In the genomic region with DNA sequence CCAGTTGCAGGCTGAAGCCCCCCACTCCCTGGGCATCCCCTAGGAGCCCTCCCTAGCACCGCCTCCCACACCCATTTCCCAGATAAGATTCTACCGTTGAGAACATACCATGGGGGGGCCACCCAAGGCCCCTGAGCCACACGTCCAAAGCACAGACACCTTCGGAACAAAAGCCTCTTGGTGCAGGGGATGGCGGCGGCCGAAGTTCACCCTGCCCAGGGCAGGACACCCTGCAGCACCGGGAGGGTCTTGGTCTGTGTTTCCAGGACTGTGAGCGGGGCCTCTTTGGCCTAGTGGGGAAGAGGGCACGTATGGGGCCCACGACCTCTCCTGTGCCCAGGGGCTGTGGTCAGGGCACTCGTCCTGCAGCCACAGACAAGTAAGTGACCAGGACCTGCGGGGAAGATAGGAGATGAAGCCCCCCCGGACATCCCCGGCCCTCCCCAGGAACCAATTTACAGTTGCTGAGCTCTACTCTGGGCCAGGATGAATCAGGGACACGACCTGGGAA, we compare ENCODE assay signal across 12 cellular contexts.
DNase-seq lines count a peak whose midpoint lies in the region; ATAC-seq and TF ChIP-seq lines count a peak whose summit lies in the region.
"Had no signal": no experiment of that assay in that cellular context is flagged by ENCODE, and none has a peak within 500 bp of the region (broad histone marks: within the 10 kb centered on the region; RNA-seq: fewer than 3 reads in every experiment).

No MANE protein-coding gene starts in this region.

- H3K4me1 ChIP-seq in esophagus muscularis mucosa (peaks cover 0 to 8% (median 3%) of the 10 kb centered on the region in 4 donors), suprapubic skin (peaks cover 4% of the 10 kb centered on the region)

- H3K27ac ChIP-seq in esophagus muscularis mucosa (replicated peaks in 1 of 4) = no peak overlapping the region
- no peak overlapping the region for H3K27ac ChIP-seq in suprapubic skin

- DNase-seq in activated CD8-positive, alpha-beta T cell treated with anti-CD3 and anti-CD28 coated beads, Interleukin-2, amount 10 ng/mL, durations not matched to agents 7 days and 5 days = peak; percentile 9
- DNase-seq in activated CD8-positive, alpha-beta T cell treated with anti-CD3 and anti-CD28 coated beads for 36 hours = no peak
- DNase-seq in GM10266 (ENCODE audit: extremely low spot score) = peak; percentile 8
- peak; percentile 74 for DNase-seq in esophagus muscularis mucosa (ENCODE audit: extremely low spot score)
- peak; percentile 37 to 65 for DNase-seq in suprapubic skin (ENCODE audit: low spot score in 2 of 2)
- DNase-seq in activated naive CD4-positive, alpha-beta T cell (lab: John Stamatoyannopoulos, UW) = no peak
- no peak for DNase-seq in NCI-H748 treated with DMSO at 0.1 percent for 48 hours (lab: John Stamatoyannopoulos, UW)
- DNase-seq: GDM1, HFFc6, KBM-7, PC-3 had no signal

- no peak overlapping the region for H3K4me3 Mint-ChIP-seq in activated CD8-positive, alpha-beta T cell treated with anti-CD3 and anti-CD28 coated beads, Interleukin-2, amount 10 ng/mL, durations not matched to agents 7 days and 5 days
- no peak overlapping the region for H3K4me3 Mint-ChIP-seq in activated CD8-positive, alpha-beta T cell treated with anti-CD3 and anti-CD28 coated beads for 36 hours
- H3K4me3 Mint-ChIP-seq: HFFc6 had no signal

- H3K27me3 Mint-ChIP-seq in activated CD8-positive, alpha-beta T cell treated with anti-CD3 and anti-CD28 coated beads, Interleukin-2, amount 10 ng/mL, durations not matched to agents 7 days and 5 days (ENCODE audit: low read depth) = no peaks in the 10 kb centered on the region
- no peaks in the 10 kb centered on the region for H3K27me3 Mint-ChIP-seq in activated CD8-positive, alpha-beta T cell treated with anti-CD3 and anti-CD28 coated beads for 36 hours

- H3K9me3 ChIP-seq in esophagus muscularis mucosa = no peaks in the 10 kb centered on the region
- H3K9me3 ChIP-seq in suprapubic skin = no peaks in the 10 kb centered on the region

- H3K9me3 Mint-ChIP-seq in activated CD8-positive, alpha-beta T cell treated with anti-CD3 and anti-CD28 coated beads, Interleukin-2, amount 10 ng/mL, durations not matched to agents 7 days and 5 days (ENCODE audit: insufficient read depth) = no peaks in the 10 kb centered on the region
- H3K9me3 Mint-ChIP-seq in activated CD8-positive, alpha-beta T cell treated with anti-CD3 and anti-CD28 coated beads for 36 hours = no peaks in the 10 kb centered on the region

- H3K27ac Mint-ChIP-seq in activated CD8-positive, alpha-beta T cell treated with anti-CD3 and anti-CD28 coated beads, Interleukin-2, amount 10 ng/mL, durations not matched to agents 7 days and 5 days = no peak overlapping the region
- H3K27ac Mint-ChIP-seq in activated CD8-positive, alpha-beta T cell treated with anti-CD3 and anti-CD28 coated beads for 36 hours = no peak overlapping the region
- H3K27ac Mint-ChIP-seq: HFFc6 had no signal

- H3K36me3 ChIP-seq in esophagus muscularis mucosa = no peaks in the 10 kb centered on the region
- H3K36me3 ChIP-seq in suprapubic skin = no peaks in the 10 kb centered on the region

- WGBS in esophagus muscularis mucosa = 77% methylated on average over 16 of the region's 16 CpGs
- 87% methylated on average over 12 of the region's 16 CpGs for WGBS in suprapubic skin

- H3K4me1 Mint-ChIP-seq in activated CD8-positive, alpha-beta T cell treated with anti-CD3 and anti-CD28 coated beads, Interleukin-2, amount 10 ng/mL, durations not matched to agents 7 days and 5 days (ENCODE audit: low read depth) = no peaks in the 10 kb centered on the region
- H3K4me1 Mint-ChIP-seq in activated CD8-positive, alpha-beta T cell treated with anti-CD3 and anti-CD28 coated beads for 36 hours (ENCODE audit: low read depth) = no peaks in the 10 kb centered on the region

- TF ChIP-seq CTCF in activated CD8-positive, alpha-beta T cell treated with anti-CD3 and anti-CD28 coated beads for 36 hours (IDR thresholded peaks at IDR 0.05) = no peak
- TF ChIP-seq CTCF in GM10266 (IDR thresholded peaks at IDR 0.05; ENCODE audit: control insufficient read depth, insufficient read depth, low read depth, missing control alignments) (no peak), esophagus muscularis mucosa (IDR thresholded peaks at IDR 0.05) (no peak), suprapubic skin (IDR thresholded peaks at IDR 0.05) (no peak)

- TF ChIP-seq EP300 in esophagus muscularis mucosa (IDR thresholded peaks at IDR 0.05) (no peak), suprapubic skin (IDR thresholded peaks at IDR 0.05) (no peak)

- POLR2A ChIA-PET in activated CD8-positive, alpha-beta T cell treated with anti-CD3 and anti-CD28 coated beads, Interleukin-2, amount 10 ng/mL, durations not matched to agents 7 days and 5 days (lab: Charles Lee) = no interaction called here
- POLR2A ChIA-PET in activated CD8-positive, alpha-beta T cell treated with anti-CD3 and anti-CD28 coated beads for 36 hours (lab: Charles Lee) = no interaction called here

- CTCF ChIA-PET in activated CD8-positive, alpha-beta T cell treated with anti-CD3 and anti-CD28 coated beads, Interleukin-2, amount 10 ng/mL, durations not matched to agents 7 days and 5 days (lab: Charles Lee) = no interaction called here
- CTCF ChIA-PET in activated CD8-positive, alpha-beta T cell treated with anti-CD3 and anti-CD28 coated beads for 36 hours (lab: Charles Lee) = no interaction called here

- ATAC-seq in activated CD8-positive, alpha-beta T cell treated with anti-CD3 and anti-CD28 coated beads, Interleukin-2, amount 10 ng/mL, durations not matched to agents 7 days and 5 days = no peak
- no peak for ATAC-seq in activated CD8-positive, alpha-beta T cell treated with anti-CD3 and anti-CD28 coated beads for 36 hours
- no peak for ATAC-seq in GM19324 (IDR thresholded peaks at IDR 0.05; ENCODE audit: low FRiP score, unreplicated experiment)
- ATAC-seq: PC-3 had no signal

- no peaks in the 10 kb centered on the region for H3K36me3 Mint-ChIP-seq in activated CD8-positive, alpha-beta T cell treated with anti-CD3 and anti-CD28 coated beads, Interleukin-2, amount 10 ng/mL, durations not matched to agents 7 days and 5 days (ENCODE audit: low read depth)
- no peaks in the 10 kb centered on the region for H3K36me3 Mint-ChIP-seq in activated CD8-positive, alpha-beta T cell treated with anti-CD3 and anti-CD28 coated beads for 36 hours (ENCODE audit: low read depth)

- H3K27me3 ChIP-seq in esophagus muscularis mucosa (peaks cover 0 to 57% (median 0%) of the 10 kb centered on the region in 4 donors), suprapubic skin (peaks cover 62% of the 10 kb centered on the region)

- H3K4me3 ChIP-seq in esophagus muscularis mucosa (no peak overlapping the region), suprapubic skin (no peak overlapping the region)

- TF ChIP-seq POLR2A in esophagus muscularis mucosa (IDR thresholded peaks at IDR 0.05; ENCODE audit: low read depth) = no peak
- TF ChIP-seq POLR2A in suprapubic skin (IDR thresholded peaks at IDR 0.05) = no peak

- intact Hi-C loops in activated CD8-positive, alpha-beta T cell treated with anti-CD3 and anti-CD28 coated beads for 36 hours (cut with micrococcal nuclease) = no loop called here
- intact Hi-C loops in esophagus muscularis mucosa (cut with DNase I) = no loop called here

Comparison
In these comparisons a context has a peak if more than half of its experiments do, and no peak if none do; other contexts are left out.
1. DNase-seq: peak in activated CD8-positive, alpha-beta T cell treated with anti-CD3 and anti-CD28 coated beads, Interleukin-2, amount 10 ng/mL, durations not matched to agents 7 days and 5 days (single experiment), GM10266 (single experiment), esophagus muscularis mucosa (single experiment) and suprapubic skin (2 of 2); none in activated CD8-positive, alpha-beta T cell treated with anti-CD3 and anti-CD28 coated beads for 36 hours (single experiment), activated naive CD4-positive, alpha-beta T cell (0 of 4) and NCI-H748 treated with DMSO at 0.1 percent for 48 hours (single experiment).